ENCODE assay signal across 1 cellular context in genomic region chr12:1619599-1619998, GRCh38.
TF ChIP-seq lines count a peak whose summit lies in the region.

No MANE protein-coding gene starts in this region.

TF ChIP-seq in endothelial cell of umbilical vein, 7 proteins besides CTCF, POLR2A, EP300 and RAD21:
- no peak for TF ChIP-seq EZH2 (IDR thresholded peaks at IDR 0.05; ENCODE audit: borderline replicate concordance, low read depth, low read length, severe bottlenecking)
- peak; percentile 41 for TF ChIP-seq MAX (IDR thresholded peaks at IDR 0.05; ENCODE audit: insufficient read depth, insufficient read length)
